ENCODE assay signal across 11 cellular contexts in genomic region chr3:156677536-156677935, GRCh38. TPM values are rescaled to one million over a fixed set of nuclear protein-coding genes. Genes with fewer than 3 reads are reported as not detected.
DNase-seq lines count a peak whose midpoint lies in the region; TF ChIP-seq lines count a peak whose summit lies in the region.
"Had no signal": no experiment of that assay in that cellular context is flagged by ENCODE, and none has a peak within 500 bp of the region (broad histone marks: within the 10 kb centered on the region; RNA-seq: fewer than 3 reads in every experiment).

No MANE protein-coding gene starts in this region.

- no peaks in the 10 kb centered on the region for H3K27me3 Mint-ChIP-seq in activated T-cell treated with anti-CD3 and anti-CD28 coated beads, Interleukin-2, amount 50 U/mL, for 24 hours

- no peak for TF ChIP-seq CTCF in esophagus muscularis mucosa (IDR thresholded peaks at IDR 0.05)
- TF ChIP-seq CTCF in foreskin fibroblast (IDR thresholded peaks at IDR 0.05; ENCODE audit: low read depth, low read length), result no peak
- no peak for TF ChIP-seq CTCF in ovary (IDR thresholded peaks at IDR 0.05)

- H3K27me3 ChIP-seq in SJSA1 (replicated peaks) (no peaks in the 10 kb centered on the region), esophagus muscularis mucosa (no peaks in the 10 kb centered on the region), skeletal muscle tissue (ENCODE audit: control insufficient read depth in 3 of 3, insufficient read depth in 3 of 3, low read length in 3 of 3) (no peaks in the 10 kb centered on the region), ovary (no peaks in the 10 kb centered on the region)
- H3K27me3 ChIP-seq: pancreas had no signal

- H3K4me3 ChIP-seq in SJSA1 (no peak overlapping the region), esophagus muscularis mucosa (peak overlapping the region in 3 of 4 donors; percentile 79 to 96 (median 87)), skeletal muscle tissue (ENCODE audit: low read length in 3 of 3) (no peak overlapping the region), foreskin fibroblast (ENCODE audit: low read depth in 1 of 2, low read length in 2 of 2) (peak overlapping the region in 1 of 2 donors; percentile 66), ovary (no peak overlapping the region)
- H3K4me3 ChIP-seq: pancreas had no signal

- H3K4me1 ChIP-seq in SJSA1 (replicated peaks) (peaks cover 28% of the 10 kb centered on the region), esophagus muscularis mucosa (peaks cover 32 to 74% (median 65%) of the 10 kb centered on the region in 4 donors), skeletal muscle tissue (ENCODE audit: control insufficient read depth in 3 of 3, insufficient read depth in 3 of 3, low read length in 3 of 3) (peaks cover 28 to 53% (median 45%) of the 10 kb centered on the region in 3 donors), ovary (ENCODE audit: insufficient read depth) (peaks cover 8% of the 10 kb centered on the region)

- H3K9ac ChIP-seq in skeletal muscle tissue (ENCODE audit: low read depth in 1 of 3, low read length in 3 of 3), result no peak overlapping the region

- H3K27ac ChIP-seq in SJSA1 (peak overlapping the region; percentile 14; the same call in 1 of the 2 replicates), esophagus muscularis mucosa (replicated peaks in 1 of 4) (peak overlapping the region in 3 of 4 donors; percentile 92 to 98 (median 97)), skeletal muscle tissue (ENCODE audit: low read depth, low read length) (peak overlapping the region; percentile 0), ovary (no peak overlapping the region)

- H3K36me3 Mint-ChIP-seq in activated T-cell treated with anti-CD3 and anti-CD28 coated beads, Interleukin-2, amount 50 U/mL, for 24 hours (ENCODE audit: low read depth), result peaks cover 67% of the 10 kb centered on the region

- intact Hi-C loops in esophagus muscularis mucosa (cut with DNase I), result loop anchor here (5.0 kb wide), 1 partner anchor 460 kb away; no protein-coding TSS in a partner anchor
- intact Hi-C loops in ovary (cut with DNase I), result loop anchor here (5.0 to 10.0 kb wide), 7 partner anchors 135 to 467 kb away; partner anchors contain the start of gene LEKR1 (in 1 of the 4)

- WGBS in esophagus muscularis mucosa, result 13% methylated on average over 2 of the region's 2 CpGs
- 43 to 59% (median 51%) methylated on average over 2 of the region's 2 CpGs for WGBS in ovary, 3 donors

- H3K9me3 ChIP-seq in SJSA1 (replicated peaks) (no peaks in the 10 kb centered on the region), esophagus muscularis mucosa (no peaks in the 10 kb centered on the region), skeletal muscle tissue (ENCODE audit: control insufficient read depth in 3 of 3, low read length in 3 of 3) (no peaks in the 10 kb centered on the region), ovary (no peaks in the 10 kb centered on the region)
- H3K9me3 ChIP-seq: pancreas had no signal

- no peak for TF ChIP-seq POLR2A in esophagus muscularis mucosa (IDR thresholded peaks at IDR 0.05; ENCODE audit: low read depth)
- no peak for TF ChIP-seq POLR2A in ovary (IDR thresholded peaks at IDR 0.05)

- H3K4me1 Mint-ChIP-seq in activated T-cell treated with anti-CD3 and anti-CD28 coated beads, Interleukin-2, amount 50 U/mL, for 24 hours (ENCODE audit: low read depth), result peaks cover 75% of the 10 kb centered on the region

- DNase-seq in activated T-cell treated with anti-CD3 and anti-CD28 coated beads, Interleukin-2, amount 50 U/mL, for 24 hours, result no peak
- no peak for DNase-seq in activated T-cell treated with anti-CD3 and anti-CD28 coated beads, Interleukin-2, amount 50 U/mL, for 48 hours
- DNase-seq in SJSA1 (ENCODE audit: low read depth in 1 of 2, low spot score in 2 of 2) (no peak), esophagus muscularis mucosa (ENCODE audit: extremely low spot score) (no peak), foreskin fibroblast (no peak), NCI-H510A (lab: John Stamatoyannopoulos, UW) (no peak), ovary (no peak)
- DNase-seq: NCI-H1436 treated with DMSO at 0.1 percent for 48 hours, pancreas, RPMI8226 had no signal

- H3K4me3 Mint-ChIP-seq in activated T-cell treated with anti-CD3 and anti-CD28 coated beads, Interleukin-2, amount 50 U/mL, for 24 hours, result peak overlapping the region; percentile 92

- peaks cover 61% of the 10 kb centered on the region for H3K36me3 ChIP-seq in SJSA1
- H3K36me3 ChIP-seq in esophagus muscularis mucosa, result peaks cover 0 to 29% (median 10%) of the 10 kb centered on the region in 4 donors
- H3K36me3 ChIP-seq in skeletal muscle tissue (ENCODE audit: control insufficient read depth in 3 of 3, insufficient read depth in 3 of 3, low read length in 3 of 3), result peaks cover 0 to 13% (median 12%) of the 10 kb centered on the region in 3 donors
- H3K36me3 ChIP-seq in ovary, result no peaks in the 10 kb centered on the region

- H3K9me3 Mint-ChIP-seq in activated T-cell treated with anti-CD3 and anti-CD28 coated beads, Interleukin-2, amount 50 U/mL, for 24 hours, result no peaks in the 10 kb centered on the region

- peak overlapping the region; percentile 55 for H3K27ac Mint-ChIP-seq in activated T-cell treated with anti-CD3 and anti-CD28 coated beads, Interleukin-2, amount 50 U/mL, for 24 hours

- TF ChIP-seq EP300 in esophagus muscularis mucosa (IDR thresholded peaks at IDR 0.05) (no peak), ovary (IDR thresholded peaks at IDR 0.05) (no peak)

RNA-seq across cellular contexts. Expression of gene TIPARP, which starts 3.1 kb away (rescaled TPM):
- total RNA-seq in SJSA1 (2014; rRNA removed; shearing (Covaris generic)), result 42.4 and 50.5 TPM in 2 replicates
- total RNA-seq in esophagus muscularis mucosa (10 to 100 TPM; 61.9 to 94.8 (median 78.5) TPM), skeletal muscle tissue (15.7 TPM), ovary (100 to 1,000 TPM in 2 of 7 donors, 10 to 100 TPM in 5; 26.3 to 109 (median 48.7) TPM)
- 10 to 100 TPM; 11.3 to 21.4 TPM for polyA plus RNA-seq in ovary

Comparison
In these comparisons a context has a peak if more than half of its experiments do, and no peak if none do; other contexts are left out.
1. H3K27ac ChIP-seq: peak in SJSA1 (single experiment), esophagus muscularis mucosa (3 of 4) and skeletal muscle tissue (single experiment); none in ovary (0 of 2).
2. H3K4me3 ChIP-seq: peak in esophagus muscularis mucosa (3 of 4); none in SJSA1 (single experiment), skeletal muscle tissue (0 of 3) and ovary (single experiment).